Comparison of ENCODE assay signal across 14 cellular contexts in genomic region chr3:152318512-152318911, GRCh38. TPM values are rescaled to one million over a fixed set of nuclear protein-coding genes. Genes with fewer than 3 reads are reported as not detected.
DNase-seq lines count a peak whose midpoint lies in the region; ATAC-seq and TF ChIP-seq lines count a peak whose summit lies in the region.
"Had no signal": no experiment of that assay in that cellular context is flagged by ENCODE, and none has a peak within 500 bp of the region (broad histone marks: within the 10 kb centered on the region; RNA-seq: fewer than 3 reads in every experiment).

No MANE protein-coding gene starts in this region.

- intact Hi-C loops in heart left ventricle (cut with DNase I) (no loop called here), right cardiac atrium (cut with DNase I) (no loop called here)

- H3K27ac ChIP-seq in heart left ventricle, result peak overlapping the region in 10 of 12 donors; percentile 8 to 78 (median 34)
- H3K27ac ChIP-seq in right cardiac atrium (ENCODE audit: low read length), result no peak overlapping the region
- H3K27ac ChIP-seq in muscle layer of duodenum (ENCODE audit: low read length), result peak overlapping the region; percentile 62
- peak overlapping the region in 3 of 4 donors; percentile 0 to 26 (median 16) for H3K27ac ChIP-seq in upper lobe of left lung
- H3K27ac ChIP-seq: ovary had no signal

- H3K36me3 ChIP-seq in heart left ventricle (no peaks in the 10 kb centered on the region), muscle layer of duodenum (ENCODE audit: control insufficient read depth in 1 of 2, insufficient read depth in 2 of 2, low read length in 2 of 2) (peaks cover 0 to 4% of the 10 kb centered on the region in 2 donors), upper lobe of left lung (no peaks in the 10 kb centered on the region)
- H3K36me3 ChIP-seq: ovary had no signal

- H3K4me3 Mint-ChIP-seq in activated naive CD8-positive, alpha-beta T cell, result peak overlapping the region; percentile 5

- no peaks in the 10 kb centered on the region for H3K27me3 Mint-ChIP-seq in activated naive CD8-positive, alpha-beta T cell

- H3K27ac Mint-ChIP-seq in activated naive CD8-positive, alpha-beta T cell, result peak overlapping the region; percentile 84

- peaks cover 87% of the 10 kb centered on the region for H3K4me1 Mint-ChIP-seq in activated naive CD8-positive, alpha-beta T cell (ENCODE audit: low read depth)

- H3K9me3 ChIP-seq in heart left ventricle, result no peaks in the 10 kb centered on the region
- H3K9me3 ChIP-seq in right cardiac atrium (ENCODE audit: control insufficient read depth, low read length), result no peaks in the 10 kb centered on the region
- H3K9me3 ChIP-seq in muscle layer of duodenum (ENCODE audit: control insufficient read depth in 1 of 2, low read length in 2 of 2), result no peaks in the 10 kb centered on the region
- no peaks in the 10 kb centered on the region for H3K9me3 ChIP-seq in upper lobe of left lung
- H3K9me3 ChIP-seq: ovary had no signal

- H3K4me3 ChIP-seq in heart left ventricle, result no peak overlapping the region
- H3K4me3 ChIP-seq in right cardiac atrium (ENCODE audit: low read length), result no peak overlapping the region
- H3K4me3 ChIP-seq in muscle layer of duodenum (ENCODE audit: low read depth in 1 of 2, low read length in 2 of 2), result no peak overlapping the region
- H3K4me3 ChIP-seq in upper lobe of left lung, result no peak overlapping the region
- H3K4me3 ChIP-seq: ovary had no signal

- TF ChIP-seq CTCF in heart left ventricle (IDR thresholded peaks at IDR 0.05) (no peak), upper lobe of left lung (IDR thresholded peaks at IDR 0.05) (no peak)

- H3K27me3 ChIP-seq in heart left ventricle (no peaks in the 10 kb centered on the region), right cardiac atrium (ENCODE audit: control insufficient read depth, insufficient read depth) (no peaks in the 10 kb centered on the region), muscle layer of duodenum (ENCODE audit: low read depth, low read length) (no peaks in the 10 kb centered on the region), upper lobe of left lung (no peaks in the 10 kb centered on the region)
- H3K27me3 ChIP-seq: ovary had no signal

- no peak for TF ChIP-seq EP300 in upper lobe of left lung (IDR thresholded peaks at IDR 0.05)

- H3K9me3 Mint-ChIP-seq in activated naive CD8-positive, alpha-beta T cell (ENCODE audit: low read depth), result no peaks in the 10 kb centered on the region

- peaks cover 5% of the 10 kb centered on the region for H3K36me3 Mint-ChIP-seq in activated naive CD8-positive, alpha-beta T cell

- H3K4me1 ChIP-seq in heart left ventricle (peaks cover 9 to 100% (median 82%) of the 10 kb centered on the region in 12 donors), right cardiac atrium (ENCODE audit: control insufficient read depth, insufficient read depth, low read length) (peaks cover 6% of the 10 kb centered on the region), muscle layer of duodenum (ENCODE audit: control insufficient read depth in 1 of 2, insufficient read depth in 2 of 2, low read length in 2 of 2) (peaks cover 18 to 53% of the 10 kb centered on the region in 2 donors), upper lobe of left lung (peaks cover 55 to 76% (median 68%) of the 10 kb centered on the region in 4 donors)

- ATAC-seq in heart left ventricle, result no peak
- no peak for ATAC-seq in right cardiac atrium
- ATAC-seq in upper lobe of left lung (ENCODE audit: low FRiP score in 2 of 2), result no peak
- ATAC-seq in GM21381 (IDR thresholded peaks at IDR 0.05; ENCODE audit: unreplicated experiment), result no peak

- DNase-seq in heart left ventricle (no peak), right cardiac atrium (no peak), upper lobe of left lung (no peak), SIG-M5 (lab: John Stamatoyannopoulos, UW) (no peak), SW 1271 (lab: John Stamatoyannopoulos, UW) (no peak)
- DNase-seq: GDM1; NCI-H1694 treated with DMSO at 0.1 percent for 48 hours; ovary; stimulated activated CD4-positive, alpha-beta T cell treated with anti-CD3 and anti-CD28 coated beads, Interleukin-4, amount 100 ng/mL, for 4 hours; substantia nigra; T-helper 9 cell had no signal

- TF ChIP-seq POLR2A in heart left ventricle (IDR thresholded peaks at IDR 0.05), result no peak
- no peak for TF ChIP-seq POLR2A in upper lobe of left lung (IDR thresholded peaks at IDR 0.05)

RNA-seq across cellular contexts. Expression of gene MBNL1, which starts 49.8 kb away (rescaled TPM):
- total RNA-seq in heart left ventricle, result 100 to 1,000 TPM; 156 to 416 (median 193) TPM
- 10 to 100 TPM; 46.8 to 64.7 TPM for polyA plus RNA-seq in heart left ventricle
- total RNA-seq in right cardiac atrium, result 100 to 1,000 TPM; 142 to 160 (median 154) TPM
- polyA plus RNA-seq in right cardiac atrium, result 52.7 TPM
- total RNA-seq in upper lobe of left lung, result 100 to 1,000 TPM; 231 to 506 (median 357) TPM
